In the genomic region with DNA sequence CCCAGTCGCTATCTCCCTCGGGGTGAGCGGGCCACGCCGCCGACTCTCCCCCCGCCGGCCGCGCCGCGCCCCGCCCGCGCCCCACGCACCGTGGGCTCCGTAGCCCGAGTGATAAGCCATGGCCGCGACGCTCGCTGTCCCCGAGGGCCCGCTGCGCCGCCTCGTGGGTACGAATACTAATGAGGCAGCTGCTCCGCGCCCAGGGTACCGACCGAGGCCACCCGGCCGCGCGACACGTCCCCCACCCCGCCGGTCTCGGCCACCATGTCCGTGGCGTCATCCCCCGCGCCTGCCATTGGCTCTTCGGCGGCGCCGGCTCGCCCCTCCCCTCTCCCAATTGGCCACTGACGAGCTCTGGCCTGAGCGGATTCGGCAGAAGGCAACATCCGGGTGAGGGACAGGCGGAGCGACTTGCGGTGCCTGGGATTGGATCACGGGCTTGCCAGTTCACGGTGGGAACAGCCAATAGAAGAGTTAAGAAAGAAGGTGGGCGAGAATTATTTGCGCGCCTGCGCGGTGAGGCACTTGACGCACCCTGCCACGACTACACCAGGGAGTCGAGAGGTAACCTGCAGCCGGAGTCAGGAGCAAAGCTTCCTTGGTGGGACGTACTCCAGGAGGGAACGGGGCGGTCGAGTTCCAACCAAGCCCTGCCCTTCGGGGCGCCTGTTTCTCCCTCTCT, we compare ENCODE assay signal across 1 cellular context.
TF ChIP-seq lines count a peak whose summit lies in the region.

A gene with protein sequence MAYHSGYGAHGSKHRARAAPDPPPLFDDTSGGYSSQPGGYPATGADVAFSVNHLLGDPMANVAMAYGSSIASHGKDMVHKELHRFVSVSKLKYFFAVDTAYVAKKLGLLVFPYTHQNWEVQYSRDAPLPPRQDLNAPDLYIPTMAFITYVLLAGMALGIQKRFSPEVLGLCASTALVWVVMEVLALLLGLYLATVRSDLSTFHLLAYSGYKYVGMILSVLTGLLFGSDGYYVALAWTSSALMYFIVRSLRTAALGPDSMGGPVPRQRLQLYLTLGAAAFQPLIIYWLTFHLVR (minus strand): TSS at position 278 of the 682 bp plus-strand sequence. CDS start 158 bp downstream, at position 120.

TF ChIP-seq in HepG2, 621 proteins besides CTCF, POLR2A, EP300 and RAD21 (continued from another document):
- TF ChIP-seq, protein P1, sequence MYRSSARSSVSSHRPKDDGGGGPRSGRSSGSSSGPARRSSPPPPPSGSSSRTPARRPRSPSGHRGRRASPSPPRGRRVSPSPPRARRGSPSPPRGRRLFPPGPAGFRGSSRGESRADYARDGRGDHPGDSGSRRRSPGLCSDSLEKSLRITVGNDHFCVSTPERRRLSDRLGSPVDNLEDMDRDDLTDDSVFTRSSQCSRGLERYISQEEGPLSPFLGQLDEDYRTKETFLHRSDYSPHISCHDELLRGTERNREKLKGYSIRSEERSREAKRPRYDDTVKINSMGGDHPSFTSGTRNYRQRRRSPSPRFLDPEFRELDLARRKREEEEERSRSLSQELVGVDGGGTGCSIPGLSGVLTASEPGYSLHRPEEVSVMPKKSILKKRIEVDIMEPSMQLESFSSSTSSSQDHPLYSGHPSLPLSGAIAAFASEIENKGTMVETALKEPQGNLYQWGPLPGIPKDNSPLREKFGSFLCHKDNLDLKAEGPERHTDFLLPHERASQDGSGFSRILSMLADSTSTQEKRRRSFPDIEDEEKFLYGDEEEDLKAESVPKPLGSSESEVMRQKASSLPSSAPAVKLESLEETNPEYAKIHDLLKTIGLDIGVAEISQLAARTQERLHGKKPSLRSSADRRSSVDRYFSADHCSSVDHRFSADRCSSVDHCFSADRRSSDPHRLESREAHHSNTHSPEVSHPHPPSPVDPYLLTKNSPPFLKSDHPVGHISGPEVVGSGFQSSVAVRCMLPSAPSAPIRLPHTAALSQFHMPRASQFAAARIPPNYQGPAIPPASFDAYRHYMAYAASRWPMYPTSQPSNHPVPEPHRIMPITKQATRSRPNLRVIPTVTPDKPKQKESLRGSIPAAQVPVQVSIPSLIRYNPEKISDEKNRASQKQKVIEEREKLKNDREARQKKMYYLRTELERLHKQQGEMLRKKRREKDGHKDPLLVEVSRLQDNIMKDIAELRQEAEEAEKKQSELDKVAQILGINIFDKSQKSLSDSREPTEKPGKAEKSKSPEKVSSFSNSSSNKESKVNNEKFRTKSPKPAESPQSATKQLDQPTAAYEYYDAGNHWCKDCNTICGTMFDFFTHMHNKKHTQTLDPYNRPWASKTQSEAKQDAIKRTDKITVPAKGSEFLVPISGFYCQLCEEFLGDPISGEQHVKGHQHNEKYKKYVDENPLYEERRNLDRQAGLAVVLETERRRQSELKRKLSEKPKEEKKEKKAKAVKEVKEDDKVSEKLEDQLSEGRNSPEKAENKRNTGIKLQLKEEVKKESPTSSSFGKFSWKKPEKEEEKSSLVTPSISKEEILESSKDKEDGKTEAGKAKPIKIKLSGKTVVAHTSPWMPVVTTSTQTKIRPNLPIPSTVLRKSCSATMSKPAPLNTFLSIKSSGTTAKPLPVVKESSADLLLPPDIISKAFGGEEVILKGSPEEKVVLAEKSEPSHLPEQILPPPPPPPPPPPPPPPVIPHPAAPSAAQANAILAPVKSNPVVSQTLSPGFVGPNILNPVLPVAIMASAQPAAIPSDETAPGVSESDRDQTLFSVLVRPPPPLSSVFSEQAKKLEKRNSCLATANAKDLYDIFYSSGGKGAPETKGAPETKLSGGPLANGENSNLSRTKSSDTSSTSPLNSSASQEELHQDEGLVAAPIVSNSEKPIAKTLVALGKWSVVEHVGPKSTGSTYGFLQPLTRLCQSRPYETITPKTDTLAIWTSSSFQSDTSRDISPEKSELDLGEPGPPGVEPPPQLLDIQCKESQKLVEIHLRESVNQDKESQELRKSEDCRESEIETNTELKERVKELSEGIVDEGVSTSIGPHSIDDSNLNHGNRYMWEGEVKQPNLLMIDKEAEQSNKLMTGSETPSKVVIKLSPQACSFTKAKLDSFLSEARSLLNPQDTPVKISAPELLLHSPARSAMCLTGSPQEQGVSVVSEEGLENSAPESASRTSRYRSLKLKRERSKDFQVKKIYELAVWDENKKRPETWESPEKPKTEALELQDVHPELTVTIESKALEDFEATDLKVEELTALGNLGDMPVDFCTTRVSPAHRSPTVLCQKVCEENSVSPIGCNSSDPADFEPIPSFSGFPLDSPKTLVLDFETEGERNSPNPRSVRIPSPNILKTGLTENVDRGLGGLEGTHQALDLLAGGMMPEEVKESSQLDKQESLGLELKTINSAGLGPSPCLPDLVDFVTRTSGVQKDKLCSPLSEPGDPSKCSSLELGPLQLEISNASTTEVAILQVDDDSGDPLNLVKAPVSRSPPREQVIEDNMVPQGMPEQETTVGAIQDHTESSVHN (CRISPR knock-in tag; IDR thresholded peaks at IDR 0.05) = no peak
- TF ChIP-seq XRCC5 (optimal IDR thresholded peaks at IDR 0.05; ENCODE audit: low read length) (no peak), RBM22 (optimal IDR thresholded peaks at IDR 0.05; ENCODE audit: low read length) (no peak), MXI1 (IDR thresholded peaks at IDR 0.05; ENCODE audit: borderline replicate concordance, low read depth, low read length) (peak; percentile 58; the same call in 2 of the 3 replicates), ZNF841 (CRISPR knock-in tag; IDR thresholded peaks at IDR 0.05; ENCODE audit: borderline replicate concordance) (no peak), ZNF670 (CRISPR knock-in tag; IDR thresholded peaks at IDR 0.05; ENCODE audit: borderline replicate concordance) (no peak), GZF1 (CRISPR knock-in tag; IDR thresholded peaks at IDR 0.05) (no peak), CENPT (CRISPR knock-in tag; IDR thresholded peaks at IDR 0.05; ENCODE audit: low read depth) (peak; percentile 5; the same call in 1 of the 2 replicates), NCOA2 (CRISPR knock-in tag; IDR thresholded peaks at IDR 0.05) (no peak), SSRP1 (CRISPR knock-in tag; IDR thresholded peaks at IDR 0.05) (no peak), GFI1 (CRISPR knock-in tag; IDR thresholded peaks at IDR 0.05; ENCODE audit: borderline replicate concordance) (no peak), ZNF749 (CRISPR knock-in tag; IDR thresholded peaks at IDR 0.05; ENCODE audit: borderline replicate concordance) (no peak), FOXK2 (IDR thresholded peaks at IDR 0.05) (no peak)
- TF ChIP-seq, protein P2, sequence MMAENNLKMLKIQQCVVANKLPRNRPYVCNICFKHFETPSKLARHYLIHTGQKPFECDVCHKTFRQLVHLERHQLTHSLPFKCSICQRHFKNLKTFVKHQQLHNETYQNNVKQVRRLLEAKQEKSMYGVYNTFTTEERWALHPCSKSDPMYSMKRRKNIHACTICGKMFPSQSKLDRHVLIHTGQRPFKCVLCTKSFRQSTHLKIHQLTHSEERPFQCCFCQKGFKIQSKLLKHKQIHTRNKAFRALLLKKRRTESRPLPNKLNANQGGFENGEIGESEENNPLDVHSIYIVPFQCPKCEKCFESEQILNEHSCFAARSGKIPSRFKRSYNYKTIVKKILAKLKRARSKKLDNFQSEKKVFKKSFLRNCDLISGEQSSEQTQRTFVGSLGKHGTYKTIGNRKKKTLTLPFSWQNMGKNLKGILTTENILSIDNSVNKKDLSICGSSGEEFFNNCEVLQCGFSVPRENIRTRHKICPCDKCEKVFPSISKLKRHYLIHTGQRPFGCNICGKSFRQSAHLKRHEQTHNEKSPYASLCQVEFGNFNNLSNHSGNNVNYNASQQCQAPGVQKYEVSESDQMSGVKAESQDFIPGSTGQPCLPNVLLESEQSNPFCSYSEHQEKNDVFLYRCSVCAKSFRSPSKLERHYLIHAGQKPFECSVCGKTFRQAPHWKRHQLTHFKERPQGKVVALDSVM (CRISPR knock-in tag; IDR thresholded peaks at IDR 0.05) = no peak
- TF ChIP-seq, protein P3, sequence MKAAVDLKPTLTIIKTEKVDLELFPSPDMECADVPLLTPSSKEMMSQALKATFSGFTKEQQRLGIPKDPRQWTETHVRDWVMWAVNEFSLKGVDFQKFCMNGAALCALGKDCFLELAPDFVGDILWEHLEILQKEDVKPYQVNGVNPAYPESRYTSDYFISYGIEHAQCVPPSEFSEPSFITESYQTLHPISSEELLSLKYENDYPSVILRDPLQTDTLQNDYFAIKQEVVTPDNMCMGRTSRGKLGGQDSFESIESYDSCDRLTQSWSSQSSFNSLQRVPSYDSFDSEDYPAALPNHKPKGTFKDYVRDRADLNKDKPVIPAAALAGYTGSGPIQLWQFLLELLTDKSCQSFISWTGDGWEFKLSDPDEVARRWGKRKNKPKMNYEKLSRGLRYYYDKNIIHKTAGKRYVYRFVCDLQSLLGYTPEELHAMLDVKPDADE (CRISPR knock-in tag; IDR thresholded peaks at IDR 0.05) = no peak; the same call in 1 of the 2 replicates
